Comparison of ENCODE assay signal across 19 cellular contexts in genomic region chr1:26291433-26291832, GRCh38. TPM values are rescaled to one million over a fixed set of nuclear protein-coding genes. Genes with fewer than 3 reads are reported as not detected.
DNase-seq lines count a peak whose midpoint lies in the region; ATAC-seq, FAIRE-seq and TF ChIP-seq lines count a peak whose summit lies in the region.
"Had no signal": no experiment of that assay in that cellular context is flagged by ENCODE, and none has a peak within 500 bp of the region (broad histone marks: within the 10 kb centered on the region; RNA-seq: fewer than 3 reads in every experiment).

No MANE protein-coding gene starts in this region.

- no peak for TF ChIP-seq CTCF in kidney (IDR thresholded peaks at IDR 0.05; ENCODE audit: borderline replicate concordance, extremely low read depth, insufficient read depth)
- TF ChIP-seq CTCF in transverse colon (IDR thresholded peaks at IDR 0.05), result no peak

- FAIRE-seq in kidney (lab: Jason Lieb, UNC), result no peak
- no peak for FAIRE-seq in urothelium cell line (lab: Jason Lieb, UNC)
- FAIRE-seq: bronchial epithelial cell had no signal

- H3K4me1 ChIP-seq in kidney (ENCODE audit: control insufficient read depth in 1 of 2, insufficient read depth in 1 of 2, low read depth in 1 of 2, low read length in 2 of 2) (peaks cover 0 to 5% of the 10 kb centered on the region in 2 donors), transverse colon (peaks cover 0 to 38% (median 19%) of the 10 kb centered on the region in 4 donors)
- H3K4me1 ChIP-seq: uterus had no signal

- TF ChIP-seq EP300 in transverse colon (IDR thresholded peaks at IDR 0.05; ENCODE audit: low read depth), result no peak

- H3K9me3 ChIP-seq in kidney (ENCODE audit: control insufficient read depth in 1 of 2, low read length in 2 of 2) (no peaks in the 10 kb centered on the region), transverse colon (no peaks in the 10 kb centered on the region)
- H3K9me3 ChIP-seq: heart right ventricle, uterus had no signal

- no peak for TF ChIP-seq POLR2A in transverse colon (IDR thresholded peaks at IDR 0.05)

- no peak for DNase-seq in activated naive CD4-positive, alpha-beta T cell treated with anti-CD3 and anti-CD28 coated beads, Interleukin-2, amount 10 ng/mL, durations not matched to agents 7 days and 5 days
- DNase-seq in activated naive CD4-positive, alpha-beta T cell treated with anti-CD3 and anti-CD28 coated beads, Interleukin-2, amount 50 U/mL, for 16 hours, result no peak
- DNase-seq in activated CD4-positive, alpha-beta memory T cell treated with anti-CD3 and anti-CD28 coated beads for 36 hours, result no peak
- DNase-seq in kidney (peak; percentile 67), transverse colon (no peak), AG20443 (ENCODE audit: low spot score) (no peak), urothelium cell line (ENCODE audit: low spot score) (no peak)
- DNase-seq: activated T-cell treated with anti-CD3 and anti-CD28 coated beads, Interleukin-2, amount 50 U/mL, for 1 hour; DMS79; heart right ventricle; NCI-H2029 treated with DMSO at 0.1 percent for 48 hours; NCI-H82; SHP77; stimulated activated CD4-positive, alpha-beta T cell treated with anti-CD3 and anti-CD28 coated beads, Interleukin-12 subunit alpha, Interleukin-12 subunit beta, amount 100 ng/mL, for 4 hours; uterus had no signal

- H3K36me3 ChIP-seq in kidney (ENCODE audit: control insufficient read depth in 1 of 2, insufficient read depth in 2 of 2, low read length in 2 of 2) (no peaks in the 10 kb centered on the region), transverse colon (no peaks in the 10 kb centered on the region)
- H3K36me3 ChIP-seq: uterus had no signal

- H3K27ac ChIP-seq in kidney (ENCODE audit: low read depth in 2 of 2, low read length in 2 of 2) (no peak overlapping the region), transverse colon (peak overlapping the region; percentile 4 to 96 (median 71))
- H3K27ac ChIP-seq: uterus had no signal

- H3K27ac Mint-ChIP-seq in activated naive CD4-positive, alpha-beta T cell treated with anti-CD3 and anti-CD28 coated beads, Interleukin-2, amount 10 ng/mL, durations not matched to agents 7 days and 5 days, result peak overlapping the region; percentile 98
- peak overlapping the region; percentile 99 for H3K27ac Mint-ChIP-seq in activated CD4-positive, alpha-beta memory T cell treated with anti-CD3 and anti-CD28 coated beads for 36 hours

- 94% methylated on average over 3 of the region's 3 CpGs; no CpG with 5 or more reads in 1 of the 2 donors for WGBS in transverse colon (ENCODE audit: low coverage in 1 of 2), 2 donors

- no peak overlapping the region for H3K9ac ChIP-seq in kidney (ENCODE audit: low read length in 2 of 2)

- in situ Hi-C loops in transverse colon (cut with MboI; ENCODE audit: low pct_ligation_motif_present in 1 of 4, low pct_unique_long_range_greater_than_20kb in 1 of 4, low sequenced_read_pairs in 3 of 4), result no loop called here

- no peaks in the 10 kb centered on the region for H3K27me3 Mint-ChIP-seq in activated naive CD4-positive, alpha-beta T cell treated with anti-CD3 and anti-CD28 coated beads, Interleukin-2, amount 10 ng/mL, durations not matched to agents 7 days and 5 days
- H3K27me3 Mint-ChIP-seq in activated CD4-positive, alpha-beta memory T cell treated with anti-CD3 and anti-CD28 coated beads for 36 hours, result no peaks in the 10 kb centered on the region

- H3K4me1 Mint-ChIP-seq in activated naive CD4-positive, alpha-beta T cell treated with anti-CD3 and anti-CD28 coated beads, Interleukin-2, amount 10 ng/mL, durations not matched to agents 7 days and 5 days, result peaks cover 61% of the 10 kb centered on the region
- H3K4me1 Mint-ChIP-seq in activated CD4-positive, alpha-beta memory T cell treated with anti-CD3 and anti-CD28 coated beads for 36 hours (ENCODE audit: low read depth), result peaks cover 55% of the 10 kb centered on the region

- intact Hi-C loops in activated CD4-positive, alpha-beta memory T cell treated with anti-CD3 and anti-CD28 coated beads for 36 hours (cut with micrococcal nuclease), result no loop called here
- intact Hi-C loops in kidney (cut with DNase I) (no loop called here), transverse colon (cut with DNase I; ENCODE audit: low total_unique reads) (no loop called here)

- no peak overlapping the region for H3K4me3 Mint-ChIP-seq in activated naive CD4-positive, alpha-beta T cell treated with anti-CD3 and anti-CD28 coated beads, Interleukin-2, amount 10 ng/mL, durations not matched to agents 7 days and 5 days
- H3K4me3 Mint-ChIP-seq in activated CD4-positive, alpha-beta memory T cell treated with anti-CD3 and anti-CD28 coated beads for 36 hours, result no peak overlapping the region

- H3K9me3 Mint-ChIP-seq in activated naive CD4-positive, alpha-beta T cell treated with anti-CD3 and anti-CD28 coated beads, Interleukin-2, amount 10 ng/mL, durations not matched to agents 7 days and 5 days, result no peaks in the 10 kb centered on the region
- H3K9me3 Mint-ChIP-seq in activated CD4-positive, alpha-beta memory T cell treated with anti-CD3 and anti-CD28 coated beads for 36 hours, result no peaks in the 10 kb centered on the region

- no peaks in the 10 kb centered on the region for H3K27me3 ChIP-seq in transverse colon
- H3K27me3 ChIP-seq: heart right ventricle, uterus had no signal

- peaks cover 29% of the 10 kb centered on the region for H3K36me3 Mint-ChIP-seq in activated naive CD4-positive, alpha-beta T cell treated with anti-CD3 and anti-CD28 coated beads, Interleukin-2, amount 10 ng/mL, durations not matched to agents 7 days and 5 days
- H3K36me3 Mint-ChIP-seq in activated CD4-positive, alpha-beta memory T cell treated with anti-CD3 and anti-CD28 coated beads for 36 hours, result peaks cover 2% of the 10 kb centered on the region

- no peak for ATAC-seq in HG03460 (IDR thresholded peaks at IDR 0.05; ENCODE audit: unreplicated experiment)

- CTCF ChIA-PET in activated naive CD4-positive, alpha-beta T cell treated with anti-CD3 and anti-CD28 coated beads, Interleukin-2, amount 10 ng/mL, durations not matched to agents 7 days and 5 days (lab: Charles Lee), result no interaction called here
- CTCF ChIA-PET in activated CD4-positive, alpha-beta memory T cell treated with anti-CD3 and anti-CD28 coated beads for 36 hours (lab: Charles Lee), result no interaction called here

- POLR2A ChIA-PET in activated CD4-positive, alpha-beta memory T cell treated with anti-CD3 and anti-CD28 coated beads for 36 hours (lab: Charles Lee), result interaction anchor here (5.0 kb wide), 1 partner anchor 15 kb away, joined by 58 read pairs; the partner anchor contains the start of gene UBXN11

- no peak overlapping the region for H3K4me3 ChIP-seq in kidney (ENCODE audit: low read length in 2 of 2)
- H3K4me3 ChIP-seq in transverse colon, result no peak overlapping the region
- H3K4me3 ChIP-seq: heart right ventricle, uterus had no signal

RNA-seq across cellular contexts. Expression of gene SH3BGRL3, which starts 11.5 kb away (rescaled TPM):
- total RNA-seq in activated CD4-positive, alpha-beta memory T cell treated with anti-CD3 and anti-CD28 coated beads for 36 hours, result 100 to 1,000 TPM; 305 to 320 TPM
- total RNA-seq in kidney (140 TPM), transverse colon (100 to 1,000 TPM; 134 to 314 (median 215) TPM)
- 180 TPM for polyA plus RNA-seq in kidney (ENCODE audit: insufficient read depth, low read depth, low replicate concordance)

RNA-seq across cellular contexts. Expression of gene UBXN11, which starts 15.0 kb away (rescaled TPM):
- total RNA-seq in activated CD4-positive, alpha-beta memory T cell treated with anti-CD3 and anti-CD28 coated beads for 36 hours, result 10 to 100 TPM; 24.5 to 26.1 TPM
- total RNA-seq in kidney (55.0 TPM), transverse colon (10 to 100 TPM in 2 of 4 donors, 1 to 10 TPM in 2; 4.9 to 17.9 (median 12.0) TPM)
- 30.2 TPM for polyA plus RNA-seq in kidney (ENCODE audit: insufficient read depth, low read depth, low replicate concordance)

RNA-seq across cellular contexts. Expression of gene CD52, which starts 26.3 kb away (rescaled TPM):
- 100 to 1,000 TPM; 261 to 291 TPM for total RNA-seq in activated CD4-positive, alpha-beta memory T cell treated with anti-CD3 and anti-CD28 coated beads for 36 hours
- total RNA-seq in kidney (30.8 TPM), transverse colon (10 to 100 TPM in 2 of 4 donors, 1 to 10 TPM in 1, not detected in 1; 5.3 to 56.1 (median 21.1) TPM)
- polyA plus RNA-seq in kidney (ENCODE audit: insufficient read depth, low read depth, low replicate concordance), result 13.2 TPM
- total RNA-seq: bronchial epithelial cell, LHCN-M2, osteoblast had no signal

RNA-seq across cellular contexts. Expression of gene CEP85, which starts 57.4 kb away (rescaled TPM):
- 10 to 100 TPM; 30.3 to 32.6 TPM for total RNA-seq in activated CD4-positive, alpha-beta memory T cell treated with anti-CD3 and anti-CD28 coated beads for 36 hours
- total RNA-seq in kidney (8.5 TPM), transverse colon (10 to 100 TPM in 3 of 4 donors, 1 to 10 TPM in 1; 8.6 to 73.8 (median 13.6) TPM)
- polyA plus RNA-seq in kidney (ENCODE audit: insufficient read depth, low read depth, low replicate concordance), result 8.4 TPM

Comparison
In these comparisons a context has a peak if more than half of its experiments do, and no peak if none do; other contexts are left out.
1. H3K27ac ChIP-seq: peak in transverse colon (4 of 4); none in kidney (0 of 2).